1 cellular context compared by ENCODE assay signal in genomic region chr1:214337536-214337935, GRCh38.
TF ChIP-seq lines count a peak whose summit lies in the region.

No MANE protein-coding gene starts in this region.

TF ChIP-seq in IMR-90, 13 proteins besides CTCF, POLR2A, EP300 and RAD21:
- no peak for TF ChIP-seq BHLHE40 (IDR thresholded peaks at IDR 0.05; ENCODE audit: low read depth, low read length)
- TF ChIP-seq FOS (IDR thresholded peaks at IDR 0.05; ENCODE audit: low read depth, low read length), result no peak
- no peak for TF ChIP-seq SMC3 (IDR thresholded peaks at IDR 0.05; ENCODE audit: low read depth, low read length)
- no peak for TF ChIP-seq NFE2L2 (IDR thresholded peaks at IDR 0.05; ENCODE audit: low read depth, low read length)
- no peak for TF ChIP-seq MAFK (IDR thresholded peaks at IDR 0.05; ENCODE audit: low read depth, low read length)
- TF ChIP-seq RFX5 (IDR thresholded peaks at IDR 0.05; ENCODE audit: low read depth, low read length), result no peak
- no peak for TF ChIP-seq RCOR1 (IDR thresholded peaks at IDR 0.05; ENCODE audit: insufficient replicate concordance, low read length)
- TF ChIP-seq MXI1 (IDR thresholded peaks at IDR 0.05; ENCODE audit: borderline replicate concordance, low read depth, low read length), result no peak
- no peak for TF ChIP-seq USF2 (IDR thresholded peaks at IDR 0.05; ENCODE audit: low read depth, low read length)
- TF ChIP-seq MAZ (IDR thresholded peaks at IDR 0.05; ENCODE audit: borderline replicate concordance, low read depth, low read length), result no peak
- no peak for TF ChIP-seq CHD1 (IDR thresholded peaks at IDR 0.05; ENCODE audit: low read depth, low read length)
- TF ChIP-seq, protein P1, sequence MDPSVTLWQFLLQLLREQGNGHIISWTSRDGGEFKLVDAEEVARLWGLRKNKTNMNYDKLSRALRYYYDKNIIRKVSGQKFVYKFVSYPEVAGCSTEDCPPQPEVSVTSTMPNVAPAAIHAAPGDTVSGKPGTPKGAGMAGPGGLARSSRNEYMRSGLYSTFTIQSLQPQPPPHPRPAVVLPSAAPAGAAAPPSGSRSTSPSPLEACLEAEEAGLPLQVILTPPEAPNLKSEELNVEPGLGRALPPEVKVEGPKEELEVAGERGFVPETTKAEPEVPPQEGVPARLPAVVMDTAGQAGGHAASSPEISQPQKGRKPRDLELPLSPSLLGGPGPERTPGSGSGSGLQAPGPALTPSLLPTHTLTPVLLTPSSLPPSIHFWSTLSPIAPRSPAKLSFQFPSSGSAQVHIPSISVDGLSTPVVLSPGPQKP (IDR thresholded peaks at IDR 0.05; ENCODE audit: borderline replicate concordance, low read depth, low read length), result no peak
- TF ChIP-seq CEBPB (IDR thresholded peaks at IDR 0.05; ENCODE audit: low read depth, low read length), result no peak
